In the genomic region with DNA sequence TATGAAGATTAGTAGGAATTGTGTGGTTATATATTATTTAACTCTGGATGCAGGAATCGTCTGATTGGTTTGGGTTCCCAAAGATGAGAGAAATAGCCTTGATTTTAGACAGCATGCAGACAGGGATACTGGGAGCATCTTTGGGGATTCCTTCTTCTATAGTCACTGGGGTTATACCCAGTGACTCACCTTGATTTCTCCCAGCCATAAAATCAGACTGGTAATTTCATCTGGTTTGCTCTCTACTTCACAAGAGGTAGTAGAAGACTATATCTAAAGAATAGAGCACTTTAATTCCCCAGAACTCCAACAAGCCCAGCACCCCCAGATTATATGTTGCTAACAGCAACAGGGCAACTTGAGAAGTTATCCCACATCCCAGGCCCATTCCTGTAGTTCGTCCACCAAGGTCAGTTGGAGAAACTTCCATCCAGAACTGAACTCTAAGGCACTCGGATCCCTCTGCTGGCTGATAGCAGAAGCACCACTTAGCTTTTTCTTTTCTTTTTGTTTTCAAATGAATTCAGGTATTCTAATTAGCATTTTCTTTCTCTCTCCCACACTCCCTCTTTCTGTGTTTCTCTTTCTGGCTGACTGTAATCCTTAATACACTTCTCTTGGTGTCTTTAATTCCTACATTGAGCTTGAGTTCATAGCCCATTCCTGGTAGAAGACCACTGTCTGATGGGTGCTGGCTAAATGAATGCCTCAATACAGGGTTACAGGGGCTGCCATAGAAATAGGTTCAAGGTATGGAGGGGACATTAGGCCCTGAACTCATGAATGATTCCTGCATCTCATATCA, we compare ENCODE assay signal across 8 cellular contexts. TPM values are rescaled to one million over a fixed set of nuclear protein-coding genes. Genes with fewer than 3 reads are reported as not detected.
DNase-seq lines count a peak whose midpoint lies in the region; ATAC-seq and TF ChIP-seq lines count a peak whose summit lies in the region.

No MANE protein-coding gene starts in this region.

- H3K9me3 ChIP-seq in body of pancreas: no peaks in the 10 kb centered on the region
- H3K9me3 ChIP-seq in suprapubic skin: no peaks in the 10 kb centered on the region

- DNase-seq in AML-193 (lab: John Stamatoyannopoulos, UW) (peak; percentile 62 to 65), KBM-7 (peak; percentile 55), RKO (ENCODE audit: low spot score) (peak; percentile 75), body of pancreas (peak; percentile 35 to 56 (median 50)), iris pigment epithelial cell (ENCODE audit: low read depth) (peak; percentile 62), suprapubic skin (ENCODE audit: low spot score in 2 of 2) (no peak)

- TF ChIP-seq EP300 in suprapubic skin (IDR thresholded peaks at IDR 0.05): no peak

- H3K27ac ChIP-seq in body of pancreas: no peak overlapping the region
- H3K27ac ChIP-seq in suprapubic skin: no peak overlapping the region

- TF ChIP-seq POLR2A in body of pancreas (IDR thresholded peaks at IDR 0.05): no peak
- no peak for TF ChIP-seq POLR2A in suprapubic skin (IDR thresholded peaks at IDR 0.05)

- H3K27me3 ChIP-seq in body of pancreas (no peaks in the 10 kb centered on the region), suprapubic skin (no peaks in the 10 kb centered on the region)

- H3K4me1 ChIP-seq in body of pancreas (no peaks in the 10 kb centered on the region), suprapubic skin (peaks cover 13% of the 10 kb centered on the region)

- intact Hi-C loops in body of pancreas (cut with DNase I): no loop called here

- 30 to 32% methylated on average over 3 of the region's 3 CpGs for WGBS in body of pancreas, 2 donors
- WGBS in suprapubic skin: 35% methylated on average over 3 of the region's 3 CpGs

- no peaks in the 10 kb centered on the region for H3K36me3 ChIP-seq in body of pancreas (replicated peaks in 1 of 2; ENCODE audit: insufficient read depth in 1 of 2, low read depth in 2 of 2)
- peaks cover 7% of the 10 kb centered on the region for H3K36me3 ChIP-seq in suprapubic skin

- peak; percentile 80 for ATAC-seq in body of pancreas
- ATAC-seq in HG03469 (IDR thresholded peaks at IDR 0.05; ENCODE audit: unreplicated experiment): no peak

- H3K4me3 ChIP-seq in body of pancreas (no peak overlapping the region), suprapubic skin (no peak overlapping the region)

- in situ Hi-C loops in KBM-7 (cut with MboI; ENCODE audit: low pct_unique_long_range_greater_than_20kb, low sequenced_read_pairs): loop anchor here (25.0 kb wide), 1 partner anchor 112 kb away; a partner anchor contains a TSS

- TF ChIP-seq CTCF in GM12873 (IDR thresholded peaks at IDR 0.05; ENCODE audit: insufficient read depth, low read depth, low read length, missing control alignments) (peak; percentile 88), body of pancreas (IDR thresholded peaks at IDR 0.05) (peak; percentile 66 to 90 (median 80)), suprapubic skin (IDR thresholded peaks at IDR 0.05) (peak; percentile 18 to 71)

RNA-seq across cellular contexts. Expression of a gene that starts 20.4 kb away (rescaled TPM):
- total RNA-seq in body of pancreas (10 to 100 TPM; 11.5 to 17.4 TPM), suprapubic skin (10 to 100 TPM; 14.0 to 63.0 (median 27.6) TPM)

RNA-seq across cellular contexts. Expression of a gene that starts 37.8 kb away (rescaled TPM):
- total RNA-seq in body of pancreas (1 to 10 TPM; 4.0 to 4.9 TPM), suprapubic skin (1 to 10 TPM; 2.2 to 6.5 (median 2.8) TPM)

Comparison
In these comparisons a context has a peak if more than half of its experiments do, and no peak if none do; other contexts are left out.
1. DNase-seq: peak in AML-193 (2 of 2), KBM-7 (single experiment), RKO (single experiment), body of pancreas (4 of 4) and iris pigment epithelial cell (single experiment); none in suprapubic skin (0 of 2).
2. Peak in every context shown above with its lines, with median percentiles within 50 percentile points of each other: CTCF ChIP-seq.